8 cellular contexts compared by ENCODE assay signal in the genomic region with DNA sequence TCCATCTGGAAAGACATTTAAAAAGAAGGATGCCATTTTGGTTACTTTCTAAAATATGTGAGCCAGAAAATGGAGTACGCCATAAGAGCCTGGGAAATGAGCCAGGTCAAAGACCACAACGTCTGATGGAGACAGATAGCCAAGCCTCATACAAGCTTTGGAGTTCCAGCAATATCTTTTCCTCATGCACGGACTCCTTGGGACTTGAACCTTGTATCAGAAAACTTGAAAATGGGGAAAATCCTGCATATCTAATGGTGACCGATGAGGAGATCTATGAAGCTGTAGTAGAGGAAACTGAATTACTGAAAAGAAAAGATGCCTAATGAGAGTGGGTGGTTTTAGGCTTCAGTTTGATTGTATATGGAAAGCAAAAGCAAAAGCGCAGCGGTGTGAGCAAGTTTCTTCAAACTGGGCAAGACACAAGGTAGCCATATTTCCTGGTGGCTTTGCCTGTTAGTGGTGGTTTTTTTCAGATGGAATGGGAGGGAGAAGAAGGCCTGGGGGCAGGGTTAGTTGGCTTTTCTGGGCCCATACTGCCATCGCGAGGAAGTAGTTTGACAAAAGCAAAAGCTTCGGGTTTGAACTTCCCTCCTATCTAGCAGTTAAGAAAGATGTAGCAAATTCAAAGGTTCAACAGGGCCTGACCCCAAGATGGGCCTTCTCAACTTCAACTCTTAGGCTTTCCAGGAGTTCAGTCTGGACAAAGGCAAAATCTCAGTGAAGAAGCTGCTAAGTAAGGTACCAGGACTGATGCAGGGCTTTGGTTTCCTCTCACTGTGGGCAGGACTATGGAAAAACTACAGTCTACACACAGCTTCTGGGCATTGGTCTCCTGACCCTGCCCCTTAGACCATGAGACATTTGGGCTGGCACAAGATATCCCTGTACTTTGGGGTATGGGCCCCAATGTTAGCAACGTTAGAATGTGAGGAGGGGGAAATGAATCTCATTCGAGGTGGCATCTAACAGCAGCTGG.
DNase-seq lines count a peak whose midpoint lies in the region; ATAC-seq and TF ChIP-seq lines count a peak whose summit lies in the region.

No MANE protein-coding gene starts in this region.

- peaks cover 27 to 34% (median 29%) of the 10 kb centered on the region in 3 donors for H3K4me1 Mint-ChIP-seq in T-cell
- H3K4me1 Mint-ChIP-seq in activated naive CD8-positive, alpha-beta T cell treated with anti-CD3 and anti-CD28 coated beads, Interleukin-2, amount 50 U/mL, for 24 hours = peaks cover 31% of the 10 kb centered on the region

- H3K36me3 Mint-ChIP-seq in T-cell = no peaks in the 10 kb centered on the region
- H3K36me3 Mint-ChIP-seq in activated naive CD8-positive, alpha-beta T cell treated with anti-CD3 and anti-CD28 coated beads, Interleukin-2, amount 50 U/mL, for 24 hours (ENCODE audit: low read depth) = no peaks in the 10 kb centered on the region

- DNase-seq in T-cell (peak; percentile 58 to 91 (median 74)), kidney tubule cell (ENCODE audit: low spot score) (peak; percentile 81), NCI-H446 treated with DMSO at 0.1 percent for 48 hours (lab: John Stamatoyannopoulos, UW) (no peak), A673 (ENCODE audit: low spot score) (no peak)
- peak; percentile 46 for DNase-seq in activated naive CD8-positive, alpha-beta T cell treated with anti-CD3 and anti-CD28 coated beads, Interleukin-2, amount 50 U/mL, for 24 hours
- DNase-seq in stimulated activated CD8-positive, alpha-beta memory T cell treated with anti-CD3 and anti-CD28 coated beads, Interleukin-12 subunit alpha, Interleukin-12 subunit beta, amount 100 ng/mL, for 1 hour (ENCODE audit: low read depth) = peak; percentile 46

- peak overlapping the region; percentile 95 to 98 for H3K27ac Mint-ChIP-seq in T-cell
- peak overlapping the region; percentile 85 for H3K27ac Mint-ChIP-seq in activated naive CD8-positive, alpha-beta T cell treated with anti-CD3 and anti-CD28 coated beads, Interleukin-2, amount 50 U/mL, for 24 hours

- no peak overlapping the region for H3K27ac ChIP-seq in A673 (ENCODE audit: low read depth, low read length, poor library complexity, severe bottlenecking)

- no peak for TF ChIP-seq CTCF in A673 (conservative IDR thresholded peaks at IDR 0.05; ENCODE audit: low read depth, low read length)

- no peaks in the 10 kb centered on the region for H3K36me3 ChIP-seq in A673 (ENCODE audit: insufficient read depth, low read length, poor library complexity, severe bottlenecking)

- H3K27me3 Mint-ChIP-seq in T-cell = no peaks in the 10 kb centered on the region
- no peaks in the 10 kb centered on the region for H3K27me3 Mint-ChIP-seq in activated naive CD8-positive, alpha-beta T cell treated with anti-CD3 and anti-CD28 coated beads, Interleukin-2, amount 50 U/mL, for 24 hours

- H3K4me1 ChIP-seq in A673 (ENCODE audit: insufficient read depth, low read length, poor library complexity, severe bottlenecking) = no peaks in the 10 kb centered on the region

- BruUV-seq in A673 (replicated peaks; lab: Mats Ljungman, UMichigan) = no TSS peak

- H3K9me3 ChIP-seq in A673 (ENCODE audit: low read depth, low read length, poor library complexity, severe bottlenecking) = no peaks in the 10 kb centered on the region

- peak; percentile 49 for ATAC-seq in GM18873 (IDR thresholded peaks at IDR 0.05; ENCODE audit: low FRiP score, unreplicated experiment)
- peak; percentile 82 for ATAC-seq in HG02970 (IDR thresholded peaks at IDR 0.05; ENCODE audit: low FRiP score, unreplicated experiment)
- peak; percentile 82 to 90 (median 83) for ATAC-seq in T-cell (replicated peaks in 1 of 4)
- ATAC-seq in activated naive CD8-positive, alpha-beta T cell treated with anti-CD3 and anti-CD28 coated beads, Interleukin-2, amount 50 U/mL, for 24 hours = peak; percentile 85

- intact Hi-C loops in A673 (cut with micrococcal nuclease; ENCODE audit: unreplicated experiment) = no loop called here

- no peaks in the 10 kb centered on the region for H3K9me3 Mint-ChIP-seq in T-cell
- no peaks in the 10 kb centered on the region for H3K9me3 Mint-ChIP-seq in activated naive CD8-positive, alpha-beta T cell treated with anti-CD3 and anti-CD28 coated beads, Interleukin-2, amount 50 U/mL, for 24 hours

- H3K4me3 ChIP-seq in A673 (ENCODE audit: low read depth, low read length, poor library complexity, severe bottlenecking) = no peak overlapping the region

- CTCF ChIA-PET in T-cell (lab: Charles Lee) (interaction anchor here (0.8 to 1.7 kb wide), 3 partner anchors 9 to 479 kb away, joined by 4 to 5 read pairs (median 5); no protein-coding TSS in a partner anchor), A673 (lab: Charles Lee) (interaction anchor here (1.0 kb wide), 1 partner anchor 14 kb away, joined by 3 read pairs; no protein-coding TSS in a partner anchor)

- POLR2A ChIA-PET in T-cell (lab: Charles Lee) (no interaction called here), A673 (lab: Charles Lee; ENCODE audit: low non-redundant PET) (no interaction called here)

- H3K4me3 Mint-ChIP-seq in T-cell = peak overlapping the region; percentile 79 to 89 (median 85)
- peak overlapping the region; percentile 61 for H3K4me3 Mint-ChIP-seq in activated naive CD8-positive, alpha-beta T cell treated with anti-CD3 and anti-CD28 coated beads, Interleukin-2, amount 50 U/mL, for 24 hours

- no peaks in the 10 kb centered on the region for H3K27me3 ChIP-seq in A673 (replicated peaks; ENCODE audit: insufficient read depth, low read depth, low read length, poor library complexity)

Comparison
In these comparisons a context has a peak if more than half of its experiments do, and no peak if none do; other contexts are left out.
1. DNase-seq: peak in T-cell (34 of 34), activated naive CD8-positive, alpha-beta T cell treated with anti-CD3 and anti-CD28 coated beads, Interleukin-2, amount 50 U/mL, for 24 hours (single experiment), kidney tubule cell (single experiment) and stimulated activated CD8-positive, alpha-beta memory T cell treated with anti-CD3 and anti-CD28 coated beads, Interleukin-12 subunit alpha, Interleukin-12 subunit beta, amount 100 ng/mL, for 1 hour (single experiment); none in NCI-H446 treated with DMSO at 0.1 percent for 48 hours (single experiment) and A673 (single experiment).
2. Peak in every context shown above with its lines, with median percentiles within 50 percentile points of each other: ATAC-seq.